Comparison of ENCODE assay signal across 1 cellular context in genomic region chr5:136199408-136199807, GRCh38.
A peak's percentile ranks its signal among the peaks of the same experiment; 100 is the strongest.
TF ChIP-seq lines count a peak whose summit lies in the region.

No MANE protein-coding gene starts in this region.

TF ChIP-seq in K562, 482 proteins besides CTCF, POLR2A, EP300 and RAD21 (continued from another document):
- no peak for TF ChIP-seq CHAMP1 (IDR thresholded peaks at IDR 0.05)
- TF ChIP-seq L3MBTL2 (IDR thresholded peaks at IDR 0.05) = no peak
- TF ChIP-seq MYNN (IDR thresholded peaks at IDR 0.05) = no peak
- no peak for TF ChIP-seq MYNN (CRISPR knock-in tag; IDR thresholded peaks at IDR 0.05)
- TF ChIP-seq, protein P1, sequence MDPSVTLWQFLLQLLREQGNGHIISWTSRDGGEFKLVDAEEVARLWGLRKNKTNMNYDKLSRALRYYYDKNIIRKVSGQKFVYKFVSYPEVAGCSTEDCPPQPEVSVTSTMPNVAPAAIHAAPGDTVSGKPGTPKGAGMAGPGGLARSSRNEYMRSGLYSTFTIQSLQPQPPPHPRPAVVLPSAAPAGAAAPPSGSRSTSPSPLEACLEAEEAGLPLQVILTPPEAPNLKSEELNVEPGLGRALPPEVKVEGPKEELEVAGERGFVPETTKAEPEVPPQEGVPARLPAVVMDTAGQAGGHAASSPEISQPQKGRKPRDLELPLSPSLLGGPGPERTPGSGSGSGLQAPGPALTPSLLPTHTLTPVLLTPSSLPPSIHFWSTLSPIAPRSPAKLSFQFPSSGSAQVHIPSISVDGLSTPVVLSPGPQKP (CRISPR knock-in tag; IDR thresholded peaks at IDR 0.05) = no peak
- TF ChIP-seq KHSRP (IDR thresholded peaks at IDR 0.05) = no peak
- TF ChIP-seq CC2D1A (IDR thresholded peaks at IDR 0.05) = no peak
- TF ChIP-seq MAFG (tag; conservative IDR thresholded peaks at IDR 0.05) = peak; percentile 59
- no peak for TF ChIP-seq FOXK1 (CRISPR knock-in tag; IDR thresholded peaks at IDR 0.05; ENCODE audit: borderline replicate concordance)
- no peak for TF ChIP-seq OTX1 (CRISPR knock-in tag; IDR thresholded peaks at IDR 0.05)
- no peak for TF ChIP-seq IRF2 (CRISPR knock-in tag; IDR thresholded peaks at IDR 0.05)
- TF ChIP-seq GATAD2B (IDR thresholded peaks at IDR 0.05; ENCODE audit: borderline replicate concordance) = no peak
- peak; percentile 15; the same call in 1 of the 2 replicates for TF ChIP-seq MAFF (IDR thresholded peaks at IDR 0.05; ENCODE audit: low read length)
- no peak for TF ChIP-seq ZNF592 (IDR thresholded peaks at IDR 0.05)
- TF ChIP-seq ZNF316 (IDR thresholded peaks at IDR 0.05) = peak; percentile 76
- TF ChIP-seq, protein P2, sequence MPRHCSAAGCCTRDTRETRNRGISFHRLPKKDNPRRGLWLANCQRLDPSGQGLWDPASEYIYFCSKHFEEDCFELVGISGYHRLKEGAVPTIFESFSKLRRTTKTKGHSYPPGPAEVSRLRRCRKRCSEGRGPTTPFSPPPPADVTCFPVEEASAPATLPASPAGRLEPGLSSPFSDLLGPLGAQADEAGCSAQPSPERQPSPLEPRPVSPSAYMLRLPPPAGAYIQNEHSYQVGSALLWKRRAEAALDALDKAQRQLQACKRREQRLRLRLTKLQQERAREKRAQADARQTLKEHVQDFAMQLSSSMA (CRISPR knock-in tag; IDR thresholded peaks at IDR 0.05) = no peak
- TF ChIP-seq, protein P3, sequence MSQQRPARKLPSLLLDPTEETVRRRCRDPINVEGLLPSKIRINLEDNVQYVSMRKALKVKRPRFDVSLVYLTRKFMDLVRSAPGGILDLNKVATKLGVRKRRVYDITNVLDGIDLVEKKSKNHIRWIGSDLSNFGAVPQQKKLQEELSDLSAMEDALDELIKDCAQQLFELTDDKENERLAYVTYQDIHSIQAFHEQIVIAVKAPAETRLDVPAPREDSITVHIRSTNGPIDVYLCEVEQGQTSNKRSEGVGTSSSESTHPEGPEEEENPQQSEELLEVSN (IDR thresholded peaks at IDR 0.05; ENCODE audit: borderline replicate concordance in 1 of 2, extremely low read depth in 1 of 2, insufficient read depth in 1 of 2, insufficient read length in 1 of 2, low read depth in 1 of 2, low read length in 1 of 2, poor library complexity in 1 of 2, severe bottlenecking in 1 of 2) = no peak
- no peak for TF ChIP-seq IFI16 (CRISPR knock-in tag; IDR thresholded peaks at IDR 0.05)
- no peak for TF ChIP-seq BCL6 (CRISPR knock-in tag; IDR thresholded peaks at IDR 0.05)
- TF ChIP-seq TCF3 (CRISPR knock-in tag; IDR thresholded peaks at IDR 0.05) = no peak
- TF ChIP-seq ADNP (tag; IDR thresholded peaks at IDR 0.05) = no peak
